10 cellular contexts compared by ENCODE assay signal in genomic region chr3:150216041-150216811, GRCh38.
DNase-seq lines count a peak whose midpoint lies in the region; ATAC-seq and TF ChIP-seq lines count a peak whose summit lies in the region.
"Had no signal": no experiment of that assay in that cellular context is flagged by ENCODE, and none has a peak within 500 bp of the region (broad histone marks: within the 10 kb centered on the region; RNA-seq: fewer than 3 reads in every experiment).

No MANE protein-coding gene starts in this region.

- no peaks in the 10 kb centered on the region for H3K36me3 ChIP-seq in CD8-positive, alpha-beta T cell (ENCODE audit: insufficient read depth, low read length)
- H3K36me3 ChIP-seq: tibial nerve had no signal

- H3K4me1 ChIP-seq in CD8-positive, alpha-beta T cell (ENCODE audit: insufficient read depth, low read length) = peaks cover 2% of the 10 kb centered on the region
- H3K4me1 ChIP-seq: A549 had no signal

- CTCF ChIA-PET in CD8-positive, alpha-beta T cell (lab: Charles Lee) = interaction anchor here (0.5 kb wide), 1 partner anchor 1132 kb away, joined by 3 read pairs; no protein-coding TSS in a partner anchor

- no peak overlapping the region for H3K4me3 Mint-ChIP-seq in CD8-positive, alpha-beta T cell

- peaks cover 5% of the 10 kb centered on the region for H3K27me3 ChIP-seq in CD8-positive, alpha-beta T cell (ENCODE audit: insufficient read depth, low read length)

- ATAC-seq in left cardiac atrium (peak; percentile 93 to 94), GM21825 (IDR thresholded peaks at IDR 0.05; ENCODE audit: unreplicated experiment) (no peak)
- ATAC-seq in activated CD4-positive, CD25-positive, alpha-beta regulatory T cell treated with anti-CD3 and anti-CD28 coated beads, Interleukin-2, amount 50 U/mL, for 24 hours = no peak
- ATAC-seq in CD8-positive, alpha-beta T cell = no peak
- ATAC-seq: A549 had no signal

- no peak overlapping the region for H3K27ac Mint-ChIP-seq in CD8-positive, alpha-beta T cell

- H3K27me3 Mint-ChIP-seq in CD8-positive, alpha-beta T cell (ENCODE audit: low read depth) = peaks cover 38% of the 10 kb centered on the region

- H3K27ac ChIP-seq in CD8-positive, alpha-beta T cell (ENCODE audit: low read depth, low read length) = no peak overlapping the region
- H3K27ac ChIP-seq: A549 had no signal

- H3K36me3 Mint-ChIP-seq in CD8-positive, alpha-beta T cell = no peaks in the 10 kb centered on the region

- no peak overlapping the region for H3K4me3 ChIP-seq in CD8-positive, alpha-beta T cell (ENCODE audit: low read depth, low read length)
- H3K4me3 ChIP-seq: A549, tibial nerve had no signal

- POLR2A ChIA-PET in CD8-positive, alpha-beta T cell (lab: Charles Lee) = no interaction called here

- TF ChIP-seq CTCF in CD8-positive, alpha-beta T cell (IDR thresholded peaks at IDR 0.05) = no peak

- peaks cover 4% of the 10 kb centered on the region for H3K4me1 Mint-ChIP-seq in CD8-positive, alpha-beta T cell (ENCODE audit: low read depth)

- intact Hi-C loops in left cardiac atrium (cut with DNase I) = no loop called here
- intact Hi-C loops in CD8-positive, alpha-beta T cell (cut with DNase I, micrococcal nuclease) = no loop called here

- H3K9me3 Mint-ChIP-seq in CD8-positive, alpha-beta T cell = no peaks in the 10 kb centered on the region

- DNase-seq in SIG-M5 treated with dmso at 0.1 percent for 504 hours (lab: John Stamatoyannopoulos, UW; ENCODE audit: unreplicated experiment) = peak; percentile 41
- DNase-seq in SIG-M5 (lab: John Stamatoyannopoulos, UW) = no peak
- DNase-seq in SW480 (ENCODE audit: low spot score) = peak; percentile 68
- DNase-seq in left cardiac atrium = peak; percentile 77
- DNase-seq in NK-92 (lab: John Stamatoyannopoulos, UW; ENCODE audit: unreplicated experiment) = no peak
- DNase-seq in CD8-positive, alpha-beta T cell = no peak

- H3K9me3 ChIP-seq in CD8-positive, alpha-beta T cell (ENCODE audit: low read length) = no peaks in the 10 kb centered on the region
- H3K9me3 ChIP-seq: A549 had no signal

Comparison
In these comparisons a context has a peak if more than half of its experiments do, and no peak if none do; other contexts are left out.
1. DNase-seq: peak in SIG-M5 treated with dmso at 0.1 percent for 504 hours (single experiment), SW480 (single experiment) and left cardiac atrium (single experiment); none in SIG-M5 (single experiment), NK-92 (single experiment) and CD8-positive, alpha-beta T cell (0 of 7).
2. ATAC-seq: peak in left cardiac atrium (2 of 2); none in activated CD4-positive, CD25-positive, alpha-beta regulatory T cell treated with anti-CD3 and anti-CD28 coated beads, Interleukin-2, amount 50 U/mL, for 24 hours (0 of 2), CD8-positive, alpha-beta T cell (single experiment) and GM21825 (single experiment).